In the genomic region with DNA sequence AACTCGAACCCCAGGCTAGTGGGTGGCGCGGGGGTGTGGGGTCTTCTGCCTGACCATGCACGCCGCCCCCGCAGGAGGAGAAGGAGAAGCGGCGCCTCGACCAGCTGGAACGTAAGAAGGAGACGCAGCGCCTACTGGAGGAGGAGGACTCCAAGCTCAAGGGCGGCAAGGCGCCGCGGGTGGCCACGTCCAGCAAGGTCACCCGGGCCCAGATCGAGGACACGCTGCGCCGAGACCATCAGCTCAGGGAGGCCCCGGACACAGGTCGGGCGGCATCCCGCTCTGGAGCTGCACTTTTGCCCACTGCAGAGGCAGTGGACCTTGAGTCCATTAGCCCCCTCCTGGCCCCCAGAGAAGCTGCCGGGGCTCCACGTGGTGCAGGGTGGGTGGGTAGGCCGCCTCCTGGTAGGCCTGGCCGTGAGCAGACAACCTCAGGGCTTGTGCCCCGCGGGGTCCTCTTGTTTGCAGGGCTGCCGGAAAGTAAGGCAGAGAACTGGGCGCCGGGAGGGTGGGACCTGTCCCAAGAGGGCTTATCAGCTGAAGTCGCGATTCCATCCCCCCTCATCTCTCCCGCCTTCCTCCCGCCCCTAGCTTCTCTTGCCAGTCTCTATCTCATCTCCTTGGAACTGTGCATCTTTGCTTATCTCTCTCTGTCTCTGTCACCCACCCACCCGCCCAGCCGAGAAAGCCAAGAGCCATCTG, we compare ENCODE assay signal across 24 cellular contexts. TPM values are rescaled to one million over a fixed set of nuclear protein-coding genes. Genes with fewer than 3 reads are reported as not detected.
A peak's percentile ranks its signal among the peaks of the same experiment; 100 is the strongest.
DNase-seq lines count a peak whose midpoint lies in the region; ATAC-seq and TF ChIP-seq lines count a peak whose summit lies in the region.
"Had no signal": no experiment of that assay in that cellular context is flagged by ENCODE, and none has a peak within 500 bp of the region (broad histone marks: within the 10 kb centered on the region; RNA-seq: fewer than 3 reads in every experiment).

No MANE protein-coding gene starts in this region.

- ATAC-seq in upper lobe of right lung: no peak
- no peak for ATAC-seq in stimulated activated effector memory CD8-positive, alpha-beta T cell treated with anti-CD3 and anti-CD28 coated beads, Interleukin-12 subunit alpha, Interleukin-12 subunit beta, amount 100 ng/mL, for 72 hours
- ATAC-seq: activated naive CD4-positive, alpha-beta T cell treated with anti-CD3 and anti-CD28 coated beads, Interleukin-2, amount 50 U/mL, for 72 hours; gastrocnemius medialis had no signal

- no peaks in the 10 kb centered on the region for H3K27me3 ChIP-seq in BE2C
- no peaks in the 10 kb centered on the region for H3K27me3 ChIP-seq in osteoblast (ENCODE audit: insufficient read depth, low read length)
- H3K27me3 ChIP-seq in upper lobe of right lung: no peaks in the 10 kb centered on the region
- H3K27me3 ChIP-seq: esophagus muscularis mucosa, gastrocnemius medialis, spleen had no signal

- CTCF ChIA-PET in RWPE1 (lab: Yijun Ruan, JAX): interaction anchor here (0.5 kb wide), 1 partner anchor 11 kb away, joined by 3 read pairs; no protein-coding TSS in a partner anchor

- DNase-seq in BE2C (peak; percentile 23), RWPE1 (ENCODE audit: low spot score) (no peak), erythroblast (lab: John Stamatoyannopoulos, UW) (peak; percentile 81 to 94), osteoblast (ENCODE audit: insufficient read length, low spot score, missing footprints) (peak; percentile 72), upper lobe of right lung (no peak), NCI-H1417 treated with DMSO at 0.1 percent for 48 hours (lab: John Stamatoyannopoulos, UW) (no peak), T-helper 1 cell (no peak)
- DNase-seq in stimulated activated effector memory CD8-positive, alpha-beta T cell treated with anti-CD3 and anti-CD28 coated beads, Interleukin-12 subunit alpha, Interleukin-12 subunit beta, amount 100 ng/mL, for 72 hours (ENCODE audit: low spot score in 2 of 2): no peak
- DNase-seq: activated CD4-positive, alpha-beta T cell treated with anti-CD3 and anti-CD28 coated beads, Interleukin-2, amount 50 U/mL, for 1 hour; central memory CD4-positive, alpha-beta T cell; gastrocnemius medialis; KG1; mesenchymal stem cell; NCI-H1694 treated with DMSO at 0.1 percent for 48 hours; NCI-H774; OCI-M1; Right ventricle myocardium superior; spleen; stimulated activated CD4-positive, alpha-beta T cell treated with anti-CD3 and anti-CD28 coated beads, Interleukin-4, amount 100 ng/mL, for 24 hours had no signal

- H3K79me2 ChIP-seq in osteoblast (ENCODE audit: insufficient read depth, low read length): no peaks in the 10 kb centered on the region

- no peak overlapping the region for H3K4me2 ChIP-seq in osteoblast (ENCODE audit: insufficient read depth, low read length)

- peaks cover 21% of the 10 kb centered on the region for H3K4me1 Mint-ChIP-seq in stimulated activated effector memory CD8-positive, alpha-beta T cell treated with anti-CD3 and anti-CD28 coated beads, Interleukin-12 subunit alpha, Interleukin-12 subunit beta, amount 100 ng/mL, for 72 hours

- H3K27ac Mint-ChIP-seq in stimulated activated effector memory CD8-positive, alpha-beta T cell treated with anti-CD3 and anti-CD28 coated beads, Interleukin-12 subunit alpha, Interleukin-12 subunit beta, amount 100 ng/mL, for 72 hours: no peak overlapping the region
- H3K27ac Mint-ChIP-seq: activated naive CD4-positive, alpha-beta T cell treated with anti-CD3 and anti-CD28 coated beads, Interleukin-2, amount 50 U/mL, for 72 hours; activated T-helper 1 cell treated with anti-CD3 and anti-CD28 coated beads, Interleukin-12 subunit alpha, Interleukin-12 subunit beta, Interleukin-2, Interleukin-4 antibody, amounts not matched to agents 30 ng/mL and 10 ng/mL and 1 ng/mL, durations not matched to agents 14 hours and 24 hours and 36 hours; stimulated activated naive CD8-positive, alpha-beta T cell treated with anti-CD3 and anti-CD28 coated beads, Interleukin-15, Interleukin-2, amounts not matched to agents 100 ng/mL and 50 ng/mL, for 24 hours had no signal

- H3K27ac ChIP-seq in RWPE1: peak overlapping the region; percentile 74
- no peak overlapping the region for H3K27ac ChIP-seq in osteoblast (ENCODE audit: low read depth, low read length)
- no peak overlapping the region for H3K27ac ChIP-seq in upper lobe of right lung
- H3K27ac ChIP-seq: esophagus muscularis mucosa, gastrocnemius medialis, spleen had no signal

- H3K4me1 ChIP-seq in BE2C (peaks cover 6% of the 10 kb centered on the region; the same call in 1 of the 2 replicates), osteoblast (ENCODE audit: insufficient read depth, low read length) (peaks cover 15% of the 10 kb centered on the region), upper lobe of right lung (peaks cover 5% of the 10 kb centered on the region)

- H3K4me3 ChIP-seq in BE2C (ENCODE audit: low read depth, low read length) (no peak overlapping the region), osteoblast (ENCODE audit: insufficient read depth, low read length) (no peak overlapping the region), upper lobe of right lung (no peak overlapping the region)
- H3K4me3 ChIP-seq: esophagus muscularis mucosa, gastrocnemius medialis, HAP-1, spleen had no signal

- H3K9me3 Mint-ChIP-seq in stimulated activated effector memory CD8-positive, alpha-beta T cell treated with anti-CD3 and anti-CD28 coated beads, Interleukin-12 subunit alpha, Interleukin-12 subunit beta, amount 100 ng/mL, for 72 hours: no peaks in the 10 kb centered on the region
- H3K9me3 Mint-ChIP-seq: activated naive CD4-positive, alpha-beta T cell treated with anti-CD3 and anti-CD28 coated beads, Interleukin-2, amount 50 U/mL, for 72 hours; activated T-helper 1 cell treated with anti-CD3 and anti-CD28 coated beads, Interleukin-12 subunit alpha, Interleukin-12 subunit beta, Interleukin-2, Interleukin-4 antibody, amounts not matched to agents 30 ng/mL and 10 ng/mL and 1 ng/mL, durations not matched to agents 14 hours and 24 hours and 36 hours; stimulated activated naive CD8-positive, alpha-beta T cell treated with anti-CD3 and anti-CD28 coated beads, Interleukin-15, Interleukin-2, amounts not matched to agents 100 ng/mL and 50 ng/mL, for 24 hours had no signal

- H3K9me3 ChIP-seq in BE2C: no peaks in the 10 kb centered on the region
- no peaks in the 10 kb centered on the region for H3K9me3 ChIP-seq in osteoblast (ENCODE audit: low read depth, low read length)
- no peaks in the 10 kb centered on the region for H3K9me3 ChIP-seq in upper lobe of right lung
- H3K9me3 ChIP-seq: esophagus muscularis mucosa, gastrocnemius medialis, HAP-1, spleen had no signal

- no peak overlapping the region for H3K4me3 Mint-ChIP-seq in stimulated activated effector memory CD8-positive, alpha-beta T cell treated with anti-CD3 and anti-CD28 coated beads, Interleukin-12 subunit alpha, Interleukin-12 subunit beta, amount 100 ng/mL, for 72 hours
- H3K4me3 Mint-ChIP-seq: activated T-helper 1 cell treated with anti-CD3 and anti-CD28 coated beads, Interleukin-12 subunit alpha, Interleukin-12 subunit beta, Interleukin-2, Interleukin-4 antibody, amounts not matched to agents 30 ng/mL and 10 ng/mL and 1 ng/mL, durations not matched to agents 14 hours and 24 hours and 36 hours; stimulated activated naive CD8-positive, alpha-beta T cell treated with anti-CD3 and anti-CD28 coated beads, Interleukin-15, Interleukin-2, amounts not matched to agents 100 ng/mL and 50 ng/mL, for 24 hours had no signal

- peaks cover 23% of the 10 kb centered on the region for H4K20me1 ChIP-seq in osteoblast (ENCODE audit: insufficient read depth, low read length)

- H3K36me3 ChIP-seq in BE2C: peaks cover 23% of the 10 kb centered on the region
- no peaks in the 10 kb centered on the region for H3K36me3 ChIP-seq in osteoblast (ENCODE audit: insufficient read depth, low read length)
- H3K36me3 ChIP-seq in upper lobe of right lung: peaks cover 17% of the 10 kb centered on the region

- no peak overlapping the region for H2AFZ ChIP-seq in osteoblast (ENCODE audit: low read length)

- TF ChIP-seq CTCF in BE2C (IDR thresholded peaks at IDR 0.05; ENCODE audit: low read depth, low read length) (no peak), RWPE1 (conservative IDR thresholded peaks at IDR 0.05; ENCODE audit: low read depth) (no peak), osteoblast (IDR thresholded peaks at IDR 0.05; ENCODE audit: extremely low read depth, low read depth, low read length) (no peak), upper lobe of right lung (IDR thresholded peaks at IDR 0.05) (no peak)

- POLR2A ChIA-PET in RWPE1 (lab: Yijun Ruan, JAX; ENCODE audit: low non-redundant PET): no interaction called here

- TF ChIP-seq POLR2A in erythroblast (IDR thresholded peaks at IDR 0.05; ENCODE audit: low read length): no peak

- intact Hi-C loops in upper lobe of right lung (cut with DNase I): no loop called here

- peaks cover 67% of the 10 kb centered on the region for H3K36me3 Mint-ChIP-seq in stimulated activated effector memory CD8-positive, alpha-beta T cell treated with anti-CD3 and anti-CD28 coated beads, Interleukin-12 subunit alpha, Interleukin-12 subunit beta, amount 100 ng/mL, for 72 hours
- H3K36me3 Mint-ChIP-seq: activated naive CD4-positive, alpha-beta T cell treated with anti-CD3 and anti-CD28 coated beads, Interleukin-2, amount 50 U/mL, for 72 hours had no signal

RNA-seq across cellular contexts. Expression of gene CCDC124, which starts 9.9 kb away (rescaled TPM):
- polyA plus RNA-seq in BE2C (2012; ENCODE audit: insufficient read depth, insufficient read length, low read depth): 355 TPM
- total RNA-seq in osteoblast (15.9 and 21.5 TPM in 2 replicates), upper lobe of right lung (59.7 TPM)

RNA-seq across cellular contexts. Expression of gene KCNN1, which starts 24.2 kb away (rescaled TPM):
- 9.5 TPM for polyA plus RNA-seq in BE2C (2012; ENCODE audit: insufficient read depth, insufficient read length, low read depth)
- total RNA-seq in osteoblast (under 0.01 TPM in 1 of 2 replicates, not detected in the other), upper lobe of right lung (not detected)
- total RNA-seq: activated T-helper 1 cell treated with anti-CD3 and anti-CD28 coated beads, Interleukin-12 subunit alpha, Interleukin-12 subunit beta, Interleukin-2, Interleukin-4 antibody, amounts not matched to agents 30 ng/mL and 10 ng/mL and 1 ng/mL, durations not matched to agents 14 hours and 24 hours and 36 hours; gastrocnemius medialis; Right ventricle myocardium superior; spleen had no signal

Comparison
In these comparisons a context has a peak if more than half of its experiments do, and no peak if none do; other contexts are left out.
1. DNase-seq: peak in BE2C (single experiment), erythroblast (2 of 2) and osteoblast (single experiment); none in RWPE1 (single experiment), upper lobe of right lung (single experiment), stimulated activated effector memory CD8-positive, alpha-beta T cell treated with anti-CD3 and anti-CD28 coated beads, Interleukin-12 subunit alpha, Interleukin-12 subunit beta, amount 100 ng/mL, for 72 hours (0 of 2), NCI-H1417 treated with DMSO at 0.1 percent for 48 hours (single experiment) and T-helper 1 cell (0 of 5).